ENCODE assay signal across 1 cellular context in the genomic region with DNA sequence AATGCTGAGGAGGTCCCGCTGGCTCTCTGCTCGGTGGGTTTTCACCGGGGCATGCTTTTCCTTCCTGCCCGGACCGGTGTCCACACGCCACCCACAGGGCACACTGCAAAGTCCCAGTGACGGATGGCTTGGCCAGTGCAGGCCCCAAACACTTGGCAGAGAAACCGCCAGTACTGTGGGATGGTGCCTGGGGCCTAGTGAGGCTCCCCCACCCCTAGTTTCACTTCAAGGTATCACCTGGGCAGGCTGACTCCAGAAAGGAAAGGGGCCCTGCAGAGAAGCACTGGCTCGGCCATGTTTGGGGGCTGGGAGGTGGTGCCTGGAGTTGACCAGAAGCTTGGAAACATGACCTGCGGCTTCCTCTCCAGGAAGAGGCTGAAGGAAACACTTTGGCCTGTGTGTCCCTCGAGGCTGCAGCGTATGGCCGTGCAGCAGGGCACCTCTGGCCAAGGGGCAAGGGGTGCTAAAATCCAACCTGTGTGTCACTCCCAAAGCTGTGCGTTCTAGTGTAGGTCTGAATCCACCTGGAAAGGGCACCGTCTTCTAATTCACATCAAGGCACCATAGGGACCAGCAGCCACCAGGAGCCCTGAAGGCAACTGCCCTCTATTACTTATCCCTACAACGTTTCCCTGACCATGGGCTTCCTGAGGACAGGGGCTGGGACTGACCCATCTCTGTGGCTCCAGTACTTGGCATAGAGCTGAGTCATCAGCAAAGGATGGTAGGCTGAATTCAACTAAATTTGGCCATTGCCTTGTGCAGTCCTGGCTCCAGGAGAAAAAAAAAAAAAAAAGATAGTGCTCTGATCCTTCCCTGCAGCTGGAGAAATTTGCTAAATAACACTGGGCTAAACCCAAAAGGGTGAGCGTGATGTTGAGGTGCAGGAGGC.
TF ChIP-seq lines count a peak whose summit lies in the region.

No MANE protein-coding gene starts in this region.

TF ChIP-seq in IMR-90, 13 proteins besides CTCF, POLR2A, EP300 and RAD21 (continued from another document):
- TF ChIP-seq MAZ (IDR thresholded peaks at IDR 0.05; ENCODE audit: borderline replicate concordance, low read depth, low read length) (no peak), BHLHE40 (IDR thresholded peaks at IDR 0.05; ENCODE audit: low read depth, low read length) (no peak), NFE2L2 (IDR thresholded peaks at IDR 0.05; ENCODE audit: low read depth, low read length) (no peak), FOS (IDR thresholded peaks at IDR 0.05; ENCODE audit: low read depth, low read length) (no peak)
